In the genomic region with DNA sequence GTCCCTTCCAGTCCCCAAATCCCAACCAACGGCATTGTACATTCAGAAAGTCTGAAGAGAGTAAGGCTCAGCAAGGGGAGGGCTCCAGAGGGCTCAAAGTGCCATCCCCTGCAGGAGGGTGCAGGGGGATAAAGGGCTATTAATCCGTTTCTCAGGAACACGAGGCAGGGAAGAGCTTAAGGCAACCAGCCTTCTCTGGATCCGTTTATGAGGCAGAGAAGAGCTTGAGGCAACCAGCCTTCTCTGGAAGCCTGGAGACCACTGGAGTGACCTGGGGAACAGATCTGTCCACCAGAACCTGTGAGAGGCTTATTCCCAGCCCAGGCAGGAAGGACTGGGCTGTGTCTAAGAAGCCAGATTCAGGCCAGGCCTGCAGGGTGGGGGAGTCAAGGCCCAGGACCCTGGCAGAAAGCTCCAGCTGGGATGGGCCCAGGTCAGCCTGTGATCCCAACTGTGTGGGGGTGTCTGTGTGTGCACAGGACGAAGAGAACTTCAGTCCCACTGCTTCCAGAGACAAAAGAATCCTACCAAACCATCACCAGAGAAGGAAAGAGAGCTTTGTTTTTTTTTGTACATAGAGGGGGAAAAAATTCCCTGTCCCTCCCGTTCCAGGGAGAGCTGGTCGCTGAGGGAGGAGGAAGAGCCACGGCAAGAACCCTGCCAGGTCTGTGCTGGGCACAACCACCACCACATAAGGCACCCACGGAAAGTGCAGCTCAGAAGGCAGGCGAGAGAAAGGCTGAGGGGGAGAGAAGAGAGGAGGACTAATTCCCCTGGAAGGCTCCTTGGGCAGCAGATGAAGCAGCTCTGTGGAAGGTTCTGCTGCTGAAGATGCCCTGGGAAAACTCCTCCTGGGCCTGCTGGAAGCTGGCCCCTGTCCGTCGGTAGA, we compare ENCODE assay signal across 10 cellular contexts. TPM values are rescaled to one million over a fixed set of nuclear protein-coding genes. Genes with fewer than 3 reads are reported as not detected.
DNase-seq lines count a peak whose midpoint lies in the region; ATAC-seq, FAIRE-seq and TF ChIP-seq lines count a peak whose summit lies in the region.
"Had no signal": no experiment of that assay in that cellular context is flagged by ENCODE, and none has a peak within 500 bp of the region (broad histone marks: within the 10 kb centered on the region; RNA-seq: fewer than 3 reads in every experiment).

No MANE protein-coding gene starts in this region.

- BruUV-seq in HepG2 (replicated peaks; lab: Mats Ljungman, UMichigan), result TSS peak; percentile 19

- TF ChIP-seq POLR2A in HepG2 (IDR thresholded peaks at IDR 0.05; ENCODE audit: insufficient read depth in 1 of 2, low read depth in 2 of 2, low read length in 2 of 2) (no peak), right lobe of liver (IDR thresholded peaks at IDR 0.05) (no peak), vagina (IDR thresholded peaks at IDR 0.05) (no peak), heart left ventricle (IDR thresholded peaks at IDR 0.05) (no peak)

- no peak for ATAC-seq in HepG2
- ATAC-seq in right lobe of liver, result no peak
- peak; percentile 10 for ATAC-seq in activated T-helper 17 cell treated with anti-CD3 and anti-CD28 coated beads, Interleukin-2, amount 50 U/mL, for 72 hours (replicated peaks)
- ATAC-seq in naive B cell (ENCODE audit: low read depth in 2 of 2), result no peak
- ATAC-seq in heart left ventricle, result no peak
- ATAC-seq: pancreas had no signal

- FAIRE-seq in HepG2 (lab: Jason Lieb, UNC), result no peak
- FAIRE-seq: pancreas had no signal

- no peaks in the 10 kb centered on the region for H3K9me3 Mint-ChIP-seq in activated T-helper 17 cell treated with anti-CD3 and anti-CD28 coated beads, Interleukin-2, amount 50 U/mL, for 72 hours
- H3K9me3 Mint-ChIP-seq in naive B cell, result no peaks in the 10 kb centered on the region

- no peaks in the 10 kb centered on the region for H3K79me2 ChIP-seq in HepG2 (ENCODE audit: insufficient read depth, low read length)

- no peak for TF ChIP-seq RAD21 in HepG2 (CRISPR knock-in tag; IDR thresholded peaks at IDR 0.05)

- peaks cover 71% of the 10 kb centered on the region for H3K36me3 Mint-ChIP-seq in activated T-helper 17 cell treated with anti-CD3 and anti-CD28 coated beads, Interleukin-2, amount 50 U/mL, for 72 hours (ENCODE audit: low read depth)
- peaks cover 2 to 14% of the 10 kb centered on the region in 2 donors for H3K36me3 Mint-ChIP-seq in naive B cell

- POLR2A ChIA-PET in HepG2 (lab: Yijun Ruan, JAX), result interaction anchor here (1.2 to 1.3 kb wide), 2 partner anchors 45 to 51 kb away, joined by 3 read pairs; a partner anchor contains a TSS

- H3K9me3 ChIP-seq in HepG2 (ENCODE audit: low read length) (no peaks in the 10 kb centered on the region), right lobe of liver (no peaks in the 10 kb centered on the region), vagina (no peaks in the 10 kb centered on the region), heart left ventricle (no peaks in the 10 kb centered on the region)
- H3K9me3 ChIP-seq: pancreas had no signal

- H3K4me3 ChIP-seq in HepG2 (replicated peaks in 1 of 3; ENCODE audit: insufficient read depth in 1 of 3, low read depth in 2 of 3, low read length in 3 of 3), result no peak overlapping the region
- no peak overlapping the region for H3K4me3 ChIP-seq in right lobe of liver
- H3K4me3 ChIP-seq in vagina, result no peak overlapping the region
- no peak overlapping the region for H3K4me3 ChIP-seq in heart left ventricle

- H3K27ac Mint-ChIP-seq in activated T-helper 17 cell treated with anti-CD3 and anti-CD28 coated beads, Interleukin-2, amount 50 U/mL, for 72 hours, result peak overlapping the region; percentile 92
- peak overlapping the region; percentile 76 to 94 (median 86) for H3K27ac Mint-ChIP-seq in naive B cell

- no peak overlapping the region for H3K4me2 ChIP-seq in HepG2 (ENCODE audit: low read depth, low read length)

- DNase-seq in HepG2 (ENCODE audit: low spot score) (no peak), right lobe of liver (no peak), naive B cell (no peak), vagina (ENCODE audit: extremely low spot score in 2 of 2) (no peak), NCI-H748 treated with DMSO at 0.1 percent for 48 hours (lab: John Stamatoyannopoulos, UW) (no peak), heart left ventricle (no peak), UCSD-AML1 (lab: John Stamatoyannopoulos, UW; ENCODE audit: unreplicated experiment) (no peak)
- DNase-seq: amniotic stem cell, pancreas had no signal

- whole genome bisulfite sequencing in HepG2 (ENCODE audit: low lambda C conversion rate), result 94% methylated on average over 8 of the region's 12 CpGs
- WGBS in right lobe of liver (ENCODE audit: insufficient coverage, low coverage, low lambda C conversion rate, missing lambda C conversion rate), result 65% methylated on average over 5 of the region's 12 CpGs
- WGBS in heart left ventricle, 4 donors, result 84 to 97% (median 86%) methylated on average over 8 to 12 of the region's 12 CpGs

- H3K36me3 ChIP-seq in HepG2 (replicated peaks in 1 of 2; ENCODE audit: control insufficient read depth in 1 of 2, insufficient read depth in 2 of 2, low read length in 2 of 2) (peaks cover 10 to 33% of the 10 kb centered on the region in 2 experiments; a peak in 4 of 5 replicates), right lobe of liver (peaks cover 0 to 24% (median 4%) of the 10 kb centered on the region in 4 donors), vagina (peaks cover 0 to 36% of the 10 kb centered on the region in 2 donors), heart left ventricle (peaks cover 0 to 65% (median 46%) of the 10 kb centered on the region in 9 donors)

- intact Hi-C loops in HepG2 (cut with micrococcal nuclease; ENCODE audit: unreplicated experiment), result no loop called here
- intact Hi-C loops in right lobe of liver (cut with DNase I), result no loop called here
- intact Hi-C loops in vagina (cut with DNase I), result no loop called here
- intact Hi-C loops in heart left ventricle (cut with DNase I), result loop anchor here in 7 of 10 donors (5.0 to 10.0 kb wide), 7 partner anchors 48 to 227 kb away; a partner anchor contains a TSS

- no peaks in the 10 kb centered on the region for H3K27me3 Mint-ChIP-seq in activated T-helper 17 cell treated with anti-CD3 and anti-CD28 coated beads, Interleukin-2, amount 50 U/mL, for 72 hours
- H3K27me3 Mint-ChIP-seq in naive B cell, result no peaks in the 10 kb centered on the region

- no peak for TF ChIP-seq EP300 in HepG2 (IDR thresholded peaks at IDR 0.05; ENCODE audit: low read depth in 2 of 2, low read length in 2 of 2)
- TF ChIP-seq EP300 in HepG2 (CRISPR knock-in tag; IDR thresholded peaks at IDR 0.05; ENCODE audit: borderline replicate concordance), result no peak

- TF ChIP-seq CTCF in HepG2 (CRISPR knock-in tag; IDR thresholded peaks at IDR 0.05) (no peak), right lobe of liver (IDR thresholded peaks at IDR 0.05) (no peak), vagina (IDR thresholded peaks at IDR 0.05) (no peak), heart left ventricle (IDR thresholded peaks at IDR 0.05) (no peak)

- in situ Hi-C loops in HepG2 (cut with HindIII; ENCODE audit: extremely low pct_ligation_motif_present, low pct_unique_long_range_greater_than_20kb), result no loop called here

- CTCF ChIA-PET in HepG2 (lab: Yijun Ruan, JAX; ENCODE audit: low intra/inter-chr PET ratio, low total read pairs), result no interaction called here

- H4K20me1 ChIP-seq in HepG2 (ENCODE audit: insufficient read depth, low read length), result no peaks in the 10 kb centered on the region

- no peak overlapping the region for H2AFZ ChIP-seq in HepG2 (ENCODE audit: low read length)

- H3K4me1 Mint-ChIP-seq in activated T-helper 17 cell treated with anti-CD3 and anti-CD28 coated beads, Interleukin-2, amount 50 U/mL, for 72 hours, result peaks cover 24% of the 10 kb centered on the region
- H3K4me1 Mint-ChIP-seq in naive B cell, result peaks cover 33 to 39% (median 35%) of the 10 kb centered on the region in 3 donors

- H3K4me1 ChIP-seq in HepG2 (ENCODE audit: insufficient read depth, low read length), result peaks cover 22% of the 10 kb centered on the region
- peaks cover 0 to 23% (median 7%) of the 10 kb centered on the region in 4 donors for H3K4me1 ChIP-seq in right lobe of liver
- peaks cover 41% of the 10 kb centered on the region for H3K4me1 ChIP-seq in vagina
- H3K4me1 ChIP-seq in heart left ventricle, result peaks cover 0 to 38% (median 22%) of the 10 kb centered on the region in 12 donors

- H3K27me3 ChIP-seq in HepG2 (ENCODE audit: control insufficient read depth in 1 of 2, insufficient read depth in 2 of 2, low read length in 2 of 2) (no peaks in the 10 kb centered on the region), right lobe of liver (no peaks in the 10 kb centered on the region), vagina (no peaks in the 10 kb centered on the region), heart left ventricle (no peaks in the 10 kb centered on the region)
- H3K27me3 ChIP-seq: pancreas had no signal

- no peak overlapping the region for H3K9ac ChIP-seq in HepG2 (ENCODE audit: insufficient read depth, low read depth, low read length)

- H3K4me3 Mint-ChIP-seq in activated T-helper 17 cell treated with anti-CD3 and anti-CD28 coated beads, Interleukin-2, amount 50 U/mL, for 72 hours, result peak overlapping the region; percentile 83
- H3K4me3 Mint-ChIP-seq in naive B cell, result peak overlapping the region in 3 of 8 donors; percentile 12 to 40 (median 40)

- H3K27ac ChIP-seq in HepG2 (ENCODE audit: extremely low read length, insufficient read depth, low read length), result no peak overlapping the region
- H3K27ac ChIP-seq in right lobe of liver, result no peak overlapping the region
- peak overlapping the region; percentile 85 for H3K27ac ChIP-seq in vagina
- peak overlapping the region in 4 of 12 donors; percentile 92 to 93 (median 92) for H3K27ac ChIP-seq in heart left ventricle

RNA-seq across cellular contexts. Expression of a gene that starts 1.6 kb away (rescaled TPM):
- 8.2 and 15.2 TPM in 2 replicates for total RNA-seq in HepG2 (2016; rRNA removed; fragmentation: Illumina TruSeq; extraction: Trizol)
- total RNA-seq in HepG2 (2016; cell fraction: cytosol; rRNA removed; fragmentation: Illumina TruSeq; extraction: Trizol; ENCODE audit: low read depth), result 7.6 and 8.1 TPM in 2 replicates
- total RNA-seq in HepG2 (2016; cell fraction: insoluble cytoplasmic fraction; rRNA removed; fragmentation: Illumina TruSeq; extraction: Trizol), result 8.9 and 14.6 TPM in 2 replicates
- 17.8 and 17.9 TPM in 2 replicates for total RNA-seq in HepG2 (2016; cell fraction: membrane; rRNA removed; fragmentation: Illumina TruSeq; extraction: Trizol)
- total RNA-seq in HepG2 (2016; cell fraction: nucleus; rRNA removed; fragmentation: Illumina TruSeq; extraction: Trizol), result 13.8 and 17.0 TPM in 2 replicates
- 23.7 and 25.1 TPM in 2 replicates for polyA plus RNA-seq in HepG2 (2011; rRNA removed)
- polyA plus RNA-seq in HepG2 (2011; cell fraction: cytosol; rRNA removed), result 10.1 and 12.4 TPM in 2 replicates
- polyA plus RNA-seq in HepG2 (2011; cell fraction: nucleus; rRNA removed), result 149 and 163 TPM in 2 replicates
- 11.8 and 16.1 TPM in 2 replicates for polyA plus RNA-seq in HepG2 (2012)
- 9.7 and 10.4 TPM in 2 replicates for polyA plus RNA-seq in HepG2 (2016; cell fraction: cytosol; fragmentation: Illumina TruSeq; extraction: Trizol; ENCODE audit: low read depth)
- polyA plus RNA-seq in HepG2 (2016; cell fraction: insoluble cytoplasmic fraction; fragmentation: Illumina TruSeq; extraction: Trizol; ENCODE audit: low read depth), result 7.6 and 10.2 TPM in 2 replicates
- 15.2 and 26.1 TPM in 2 replicates for polyA plus RNA-seq in HepG2 (2016; cell fraction: membrane; fragmentation: Illumina TruSeq; extraction: Trizol; ENCODE audit: low read depth)
- 43.8 and 44.9 TPM in 2 replicates for polyA plus RNA-seq in HepG2 (2016; cell fraction: nucleus; fragmentation: Illumina TruSeq; extraction: Trizol; ENCODE audit: insufficient read depth, low read depth)
- 13.8 and 70.3 TPM in 2 replicates for polyA minus RNA-seq in HepG2 (2011; rRNA and poly(A)+ RNA removed; ENCODE audit: low replicate concordance)
- polyA minus RNA-seq in HepG2 (2011; cell fraction: cytosol; rRNA and poly(A)+ RNA removed), result 4.8 and 5.1 TPM in 2 replicates
- polyA minus RNA-seq in HepG2 (2011; cell fraction: nucleus; rRNA and poly(A)+ RNA removed), result 11.6 and 13.2 TPM in 2 replicates
- total RNA-seq in right lobe of liver, result 10 to 100 TPM; 19.7 to 25.1 (median 22.1) TPM
- total RNA-seq in activated T-helper 17 cell treated with anti-CD3 and anti-CD28 coated beads, Interleukin-2, amount 50 U/mL, for 72 hours, result 10 to 100 TPM; 44.1 to 46.7 TPM
- 10 to 100 TPM in 5 of 6 donors, 1 to 10 TPM in 1; 9.3 to 21.5 (median 13.1) TPM for polyA plus RNA-seq in naive B cell (ENCODE audit: low read depth in 6 of 6)
- 75.9 TPM for total RNA-seq in vagina
- total RNA-seq in heart left ventricle, result 10 to 100 TPM; 22.6 to 39.3 (median 29.5) TPM
- polyA plus RNA-seq in heart left ventricle, result 10 to 100 TPM; 28.0 to 29.3 TPM

RNA-seq across cellular contexts. Expression of a gene that starts 18.1 kb away (rescaled TPM):
- not detected in 2 replicates for total RNA-seq in HepG2 (2016; rRNA removed; fragmentation: Illumina TruSeq; extraction: Trizol)
- total RNA-seq in HepG2 (2016; cell fraction: cytosol; rRNA removed; fragmentation: Illumina TruSeq; extraction: Trizol; ENCODE audit: low read depth), result not detected in 2 replicates
- not detected in 2 replicates for total RNA-seq in HepG2 (2016; cell fraction: insoluble cytoplasmic fraction; rRNA removed; fragmentation: Illumina TruSeq; extraction: Trizol)
- total RNA-seq in HepG2 (2016; cell fraction: membrane; rRNA removed; fragmentation: Illumina TruSeq; extraction: Trizol), result not detected in 2 replicates
- not detected in 2 replicates for total RNA-seq in HepG2 (2016; cell fraction: nucleus; rRNA removed; fragmentation: Illumina TruSeq; extraction: Trizol)
- not detected in 2 replicates for polyA plus RNA-seq in HepG2 (2011; rRNA removed)
- not detected in 2 replicates for polyA plus RNA-seq in HepG2 (2011; cell fraction: cytosol; rRNA removed)
- polyA plus RNA-seq in HepG2 (2011; cell fraction: nucleus; rRNA removed), result 0.05 TPM in 1 of 2 replicates, not detected in the other
- polyA plus RNA-seq in HepG2 (2012), result not detected in 2 replicates
- not detected in 2 replicates for polyA plus RNA-seq in HepG2 (2016; cell fraction: cytosol; fragmentation: Illumina TruSeq; extraction: Trizol; ENCODE audit: low read depth)
- not detected in 2 replicates for polyA plus RNA-seq in HepG2 (2016; cell fraction: insoluble cytoplasmic fraction; fragmentation: Illumina TruSeq; extraction: Trizol; ENCODE audit: low read depth)
- polyA plus RNA-seq in HepG2 (2016; cell fraction: membrane; fragmentation: Illumina TruSeq; extraction: Trizol; ENCODE audit: low read depth), result not detected in 2 replicates
- polyA plus RNA-seq in HepG2 (2016; cell fraction: nucleus; fragmentation: Illumina TruSeq; extraction: Trizol; ENCODE audit: insufficient read depth, low read depth), result not detected in 2 replicates
- not detected in 2 replicates for polyA minus RNA-seq in HepG2 (2011; rRNA and poly(A)+ RNA removed; ENCODE audit: low replicate concordance)
- polyA minus RNA-seq in HepG2 (2011; cell fraction: cytosol; rRNA and poly(A)+ RNA removed), result not detected in 2 replicates
- not detected in 2 replicates for polyA minus RNA-seq in HepG2 (2011; cell fraction: nucleus; rRNA and poly(A)+ RNA removed)
- total RNA-seq in right lobe of liver, result not detected
- under 1 TPM; 0.15 to 0.19 TPM for total RNA-seq in activated T-helper 17 cell treated with anti-CD3 and anti-CD28 coated beads, Interleukin-2, amount 50 U/mL, for 72 hours
- not detected for polyA plus RNA-seq in naive B cell (ENCODE audit: low read depth in 6 of 6)
- not detected for total RNA-seq in vagina
- total RNA-seq in heart left ventricle, result 1 to 10 TPM in 5 of 9 donors, under 1 TPM in 1, not detected in 3; 0.14 to 3.3 (median 2.0) TPM
- 1 to 10 TPM in 1 of 2 donors, under 1 TPM in 1; 0.06 to 1.5 TPM for polyA plus RNA-seq in heart left ventricle
- total RNA-seq: pancreas had no signal

RNA-seq across cellular contexts. Expression of a gene that starts 28.6 kb away (rescaled TPM):
- total RNA-seq in HepG2 (2016; rRNA removed; fragmentation: Illumina TruSeq; extraction: Trizol) (23.6 and 34.8 TPM in 2 replicates), right lobe of liver (10 to 100 TPM; 33.9 to 45.9 (median 41.7) TPM), vagina (56.7 TPM), heart left ventricle (10 to 100 TPM; 34.9 to 84.8 (median 46.0) TPM)
- 9.6 and 11.5 TPM in 2 replicates for total RNA-seq in HepG2 (2016; cell fraction: cytosol; rRNA removed; fragmentation: Illumina TruSeq; extraction: Trizol; ENCODE audit: low read depth)
- total RNA-seq in HepG2 (2016; cell fraction: insoluble cytoplasmic fraction; rRNA removed; fragmentation: Illumina TruSeq; extraction: Trizol), result 21.6 and 36.5 TPM in 2 replicates
- 19.1 and 19.4 TPM in 2 replicates for total RNA-seq in HepG2 (2016; cell fraction: membrane; rRNA removed; fragmentation: Illumina TruSeq; extraction: Trizol)
- total RNA-seq in HepG2 (2016; cell fraction: nucleus; rRNA removed; fragmentation: Illumina TruSeq; extraction: Trizol), result 34.8 and 43.1 TPM in 2 replicates
- polyA plus RNA-seq in HepG2 (2011; rRNA removed) (121 and 137 TPM in 2 replicates), naive B cell (ENCODE audit: low read depth in 6 of 6) (100 to 1,000 TPM; 102 to 122 (median 110) TPM), heart left ventricle (10 to 100 TPM; 25.1 to 90.5 TPM)
- 79.1 and 105 TPM in 2 replicates for polyA plus RNA-seq in HepG2 (2011; cell fraction: cytosol; rRNA removed)
- polyA plus RNA-seq in HepG2 (2011; cell fraction: nucleus; rRNA removed), result 60.5 and 61.0 TPM in 2 replicates
- polyA plus RNA-seq in HepG2 (2012), result 46.1 and 60.6 TPM in 2 replicates
- polyA plus RNA-seq in HepG2 (2016; cell fraction: cytosol; fragmentation: Illumina TruSeq; extraction: Trizol; ENCODE audit: low read depth), result 13.9 and 15.3 TPM in 2 replicates
- 40.8 and 49.5 TPM in 2 replicates for polyA plus RNA-seq in HepG2 (2016; cell fraction: insoluble cytoplasmic fraction; fragmentation: Illumina TruSeq; extraction: Trizol; ENCODE audit: low read depth)
- 19.7 and 19.9 TPM in 2 replicates for polyA plus RNA-seq in HepG2 (2016; cell fraction: membrane; fragmentation: Illumina TruSeq; extraction: Trizol; ENCODE audit: low read depth)
- 82.6 and 86.5 TPM in 2 replicates for polyA plus RNA-seq in HepG2 (2016; cell fraction: nucleus; fragmentation: Illumina TruSeq; extraction: Trizol; ENCODE audit: insufficient read depth, low read depth)
- 153 and 215 TPM in 2 replicates for polyA minus RNA-seq in HepG2 (2011; rRNA and poly(A)+ RNA removed; ENCODE audit: low replicate concordance)
- 43.0 and 53.0 TPM in 2 replicates for polyA minus RNA-seq in HepG2 (2011; cell fraction: cytosol; rRNA and poly(A)+ RNA removed)
- 19.7 and 32.7 TPM in 2 replicates for polyA minus RNA-seq in HepG2 (2011; cell fraction: nucleus; rRNA and poly(A)+ RNA removed)
- total RNA-seq in activated T-helper 17 cell treated with anti-CD3 and anti-CD28 coated beads, Interleukin-2, amount 50 U/mL, for 72 hours, result 100 to 1,000 TPM in 1 of 2 donors, 10 to 100 TPM in 1; 87.1 to 111 TPM

RNA-seq across cellular contexts. Expression of a gene that starts 31.9 kb away (rescaled TPM):
- total RNA-seq in HepG2 (2016; rRNA removed; fragmentation: Illumina TruSeq; extraction: Trizol) (not detected in 2 replicates), right lobe of liver (not detected), vagina (not detected), heart left ventricle (10 to 100 TPM in 2 of 9 donors, 1 to 10 TPM in 5, under 1 TPM in 2; 0.19 to 16.3 (median 7.8) TPM)
- not detected in 2 replicates for total RNA-seq in HepG2 (2016; cell fraction: cytosol; rRNA removed; fragmentation: Illumina TruSeq; extraction: Trizol; ENCODE audit: low read depth)
- not detected in 2 replicates for total RNA-seq in HepG2 (2016; cell fraction: insoluble cytoplasmic fraction; rRNA removed; fragmentation: Illumina TruSeq; extraction: Trizol)
- total RNA-seq in HepG2 (2016; cell fraction: membrane; rRNA removed; fragmentation: Illumina TruSeq; extraction: Trizol), result not detected in 2 replicates
- not detected in 2 replicates for total RNA-seq in HepG2 (2016; cell fraction: nucleus; rRNA removed; fragmentation: Illumina TruSeq; extraction: Trizol)
- polyA plus RNA-seq in HepG2 (2011; rRNA removed) (not detected in 2 replicates), naive B cell (ENCODE audit: low read depth in 6 of 6) (not detected), heart left ventricle (1 to 10 TPM in 1 of 2 donors, not detected in 1; 5.8 TPM)
- polyA plus RNA-seq in HepG2 (2011; cell fraction: cytosol; rRNA removed), result not detected in 2 replicates
- polyA plus RNA-seq in HepG2 (2011; cell fraction: nucleus; rRNA removed), result 0.17 and 0.26 TPM in 2 replicates
- not detected in 2 replicates for polyA plus RNA-seq in HepG2 (2012)
- not detected in 2 replicates for polyA plus RNA-seq in HepG2 (2016; cell fraction: cytosol; fragmentation: Illumina TruSeq; extraction: Trizol; ENCODE audit: low read depth)
- polyA plus RNA-seq in HepG2 (2016; cell fraction: insoluble cytoplasmic fraction; fragmentation: Illumina TruSeq; extraction: Trizol; ENCODE audit: low read depth), result not detected in 2 replicates
- not detected in 2 replicates for polyA plus RNA-seq in HepG2 (2016; cell fraction: membrane; fragmentation: Illumina TruSeq; extraction: Trizol; ENCODE audit: low read depth)
- polyA plus RNA-seq in HepG2 (2016; cell fraction: nucleus; fragmentation: Illumina TruSeq; extraction: Trizol; ENCODE audit: insufficient read depth, low read depth), result not detected in 2 replicates
- 0.07 TPM in 1 of 2 replicates, not detected in the other for polyA minus RNA-seq in HepG2 (2011; rRNA and poly(A)+ RNA removed; ENCODE audit: low replicate concordance)
- polyA minus RNA-seq in HepG2 (2011; cell fraction: cytosol; rRNA and poly(A)+ RNA removed), result not detected in 2 replicates
- not detected in 2 replicates for polyA minus RNA-seq in HepG2 (2011; cell fraction: nucleus; rRNA and poly(A)+ RNA removed)
- 1 to 10 TPM in 1 of 2 donors, under 1 TPM in 1; 0.82 to 1.6 TPM for total RNA-seq in activated T-helper 17 cell treated with anti-CD3 and anti-CD28 coated beads, Interleukin-2, amount 50 U/mL, for 72 hours
- polyA plus RNA-seq: pancreas had no signal

RNA-seq across cellular contexts. Expression of a gene that starts 45.3 kb away (rescaled TPM):
- 36.9 and 49.7 TPM in 2 replicates for total RNA-seq in HepG2 (2016; rRNA removed; fragmentation: Illumina TruSeq; extraction: Trizol)
- total RNA-seq in HepG2 (2016; cell fraction: cytosol; rRNA removed; fragmentation: Illumina TruSeq; extraction: Trizol; ENCODE audit: low read depth), result 14.9 and 19.2 TPM in 2 replicates
- total RNA-seq in HepG2 (2016; cell fraction: insoluble cytoplasmic fraction; rRNA removed; fragmentation: Illumina TruSeq; extraction: Trizol), result 41.4 and 51.3 TPM in 2 replicates
- total RNA-seq in HepG2 (2016; cell fraction: membrane; rRNA removed; fragmentation: Illumina TruSeq; extraction: Trizol), result 19.0 and 24.4 TPM in 2 replicates
- 19.5 and 27.2 TPM in 2 replicates for total RNA-seq in HepG2 (2016; cell fraction: nucleus; rRNA removed; fragmentation: Illumina TruSeq; extraction: Trizol)
- polyA plus RNA-seq in HepG2 (2011; rRNA removed), result 63.5 and 66.7 TPM in 2 replicates
- 68.2 and 75.7 TPM in 2 replicates for polyA plus RNA-seq in HepG2 (2011; cell fraction: cytosol; rRNA removed)
- 79.4 and 82.3 TPM in 2 replicates for polyA plus RNA-seq in HepG2 (2011; cell fraction: nucleus; rRNA removed)
- 35.5 and 45.4 TPM in 2 replicates for polyA plus RNA-seq in HepG2 (2012)
- polyA plus RNA-seq in HepG2 (2016; cell fraction: cytosol; fragmentation: Illumina TruSeq; extraction: Trizol; ENCODE audit: low read depth), result 11.8 and 13.8 TPM in 2 replicates
- 52.7 and 54.7 TPM in 2 replicates for polyA plus RNA-seq in HepG2 (2016; cell fraction: insoluble cytoplasmic fraction; fragmentation: Illumina TruSeq; extraction: Trizol; ENCODE audit: low read depth)
- polyA plus RNA-seq in HepG2 (2016; cell fraction: membrane; fragmentation: Illumina TruSeq; extraction: Trizol; ENCODE audit: low read depth), result 18.4 and 18.9 TPM in 2 replicates
- polyA plus RNA-seq in HepG2 (2016; cell fraction: nucleus; fragmentation: Illumina TruSeq; extraction: Trizol; ENCODE audit: insufficient read depth, low read depth), result 25.9 and 30.1 TPM in 2 replicates
- 129 and 146 TPM in 2 replicates for polyA minus RNA-seq in HepG2 (2011; rRNA and poly(A)+ RNA removed; ENCODE audit: low replicate concordance)
- 28.5 and 36.3 TPM in 2 replicates for polyA minus RNA-seq in HepG2 (2011; cell fraction: cytosol; rRNA and poly(A)+ RNA removed)
- 54.8 and 73.8 TPM in 2 replicates for polyA minus RNA-seq in HepG2 (2011; cell fraction: nucleus; rRNA and poly(A)+ RNA removed)
- total RNA-seq in right lobe of liver, result 10 to 100 TPM; 23.5 to 69.7 (median 40.8) TPM
- 10 to 100 TPM; 51.8 to 98.5 TPM for total RNA-seq in activated T-helper 17 cell treated with anti-CD3 and anti-CD28 coated beads, Interleukin-2, amount 50 U/mL, for 72 hours
- 10 to 100 TPM; 54.3 to 70.0 (median 57.7) TPM for polyA plus RNA-seq in naive B cell (ENCODE audit: low read depth in 6 of 6)
- 43.2 TPM for total RNA-seq in vagina
- 10 to 100 TPM; 22.4 to 85.7 (median 59.3) TPM for total RNA-seq in heart left ventricle
- polyA plus RNA-seq in heart left ventricle, result 10 to 100 TPM; 28.9 to 44.2 TPM

Comparison
In these comparisons a context has a peak if more than half of its experiments do, and no peak if none do; other contexts are left out.
1. intact Hi-C loops: an anchor here in heart left ventricle (5.0 to 10.0 kb wide); none called in HepG2, right lobe of liver and vagina.